ENCODE assay signal across 18 cellular contexts in the genomic region with DNA sequence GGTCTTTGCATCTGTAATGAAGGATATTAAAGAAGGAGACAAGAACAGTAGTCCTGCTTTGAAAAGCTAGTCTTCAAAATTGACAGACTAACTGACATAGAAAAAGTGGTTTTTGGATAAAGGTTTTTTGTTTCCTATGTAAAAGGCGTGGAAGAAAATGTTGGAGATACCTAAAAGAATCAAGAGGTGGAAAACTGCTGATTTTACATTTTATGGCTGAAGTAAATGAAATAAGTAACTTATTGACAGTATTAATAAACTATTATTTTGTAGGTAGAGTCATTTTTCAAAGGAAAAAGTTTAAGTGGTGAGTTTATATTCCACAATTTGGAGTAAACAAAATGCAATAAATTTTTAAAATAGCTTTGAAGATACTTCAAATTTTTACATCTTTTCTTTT. TPM values are rescaled to one million over a fixed set of nuclear protein-coding genes. Genes with fewer than 3 reads are reported as not detected.
DNase-seq lines count a peak whose midpoint lies in the region; ATAC-seq, FAIRE-seq and TF ChIP-seq lines count a peak whose summit lies in the region.
"Had no signal": no experiment of that assay in that cellular context is flagged by ENCODE, and none has a peak within 500 bp of the region (broad histone marks: within the 10 kb centered on the region; RNA-seq: fewer than 3 reads in every experiment).

No MANE protein-coding gene starts in this region.

- no peaks in the 10 kb centered on the region for H3K79me2 ChIP-seq in HepG2 (ENCODE audit: insufficient read depth, low read length)

- H3K79me1 ChIP-seq in IMR-90 (ENCODE audit: low read depth in 1 of 2, low read length in 2 of 2), result no peaks in the 10 kb centered on the region

- H3K4me2 ChIP-seq in HepG2 (ENCODE audit: low read depth, low read length), result no peak overlapping the region
- H3K4me2 ChIP-seq in IMR-90 (ENCODE audit: low read depth, low read length), result no peak overlapping the region

- H3K4me3 ChIP-seq in HepG2 (replicated peaks in 1 of 3; ENCODE audit: insufficient read depth in 1 of 3, low read depth in 2 of 3, low read length in 3 of 3) (no peak overlapping the region), right lobe of liver (no peak overlapping the region), IMR-90 (ENCODE audit: insufficient read depth, low read depth, low read length) (no peak overlapping the region), kidney (ENCODE audit: low read length in 2 of 2) (no peak overlapping the region), WERI-Rb-1 (ENCODE audit: low read depth, low read length) (no peak overlapping the region)

- H4K20me1 ChIP-seq in HepG2 (ENCODE audit: insufficient read depth, low read length) (no peaks in the 10 kb centered on the region), IMR-90 (ENCODE audit: insufficient read depth, low read length) (no peaks in the 10 kb centered on the region)

- H3K23ac ChIP-seq in IMR-90 (ENCODE audit: low read depth, low read length), result no peak overlapping the region

- H3K9me3 Mint-ChIP-seq in stimulated activated effector memory CD8-positive, alpha-beta T cell treated with anti-CD3 and anti-CD28 coated beads, Interleukin-12 subunit alpha, Interleukin-12 subunit beta, amount 100 ng/mL, for 72 hours, result no peaks in the 10 kb centered on the region
- H3K9me3 Mint-ChIP-seq: CD4-positive, alpha-beta memory T cell had no signal

- no peak overlapping the region for H2AK9ac ChIP-seq in IMR-90 (replicated peaks; ENCODE audit: low read depth, low read length, poor library complexity)

- dilution Hi-C loops in IMR-90 (cut with HindIII; ENCODE audit: low sequenced_read_pairs, unreplicated experiment), result no loop called here

- no peak for TF ChIP-seq RAD21 in HepG2 (CRISPR knock-in tag; IDR thresholded peaks at IDR 0.05)
- no peak for TF ChIP-seq RAD21 in IMR-90 (IDR thresholded peaks at IDR 0.05; ENCODE audit: low read length)

- FAIRE-seq in HepG2 (lab: Jason Lieb, UNC) (no peak), kidney (lab: Jason Lieb, UNC) (peak; percentile 15)
- FAIRE-seq: GM12892, GM18507 had no signal

- no peak overlapping the region for H2BK20ac ChIP-seq in IMR-90 (ENCODE audit: low read depth, low read length)

- H3K4me1 ChIP-seq in HepG2 (ENCODE audit: insufficient read depth, low read length) (no peaks in the 10 kb centered on the region), right lobe of liver (no peaks in the 10 kb centered on the region), IMR-90 (ENCODE audit: control insufficient read depth, insufficient read depth, low read length) (no peaks in the 10 kb centered on the region), kidney (ENCODE audit: control insufficient read depth in 1 of 2, insufficient read depth in 1 of 2, low read depth in 1 of 2, low read length in 2 of 2) (no peaks in the 10 kb centered on the region)

- TF ChIP-seq CTCF in HepG2 (CRISPR knock-in tag; IDR thresholded peaks at IDR 0.05) (no peak), right lobe of liver (IDR thresholded peaks at IDR 0.05) (no peak), IMR-90 (conservative IDR thresholded peaks at IDR 0.05; ENCODE audit: low read depth, low read length) (no peak), kidney (IDR thresholded peaks at IDR 0.05; ENCODE audit: borderline replicate concordance, extremely low read depth, insufficient read depth) (no peak), WERI-Rb-1 (IDR thresholded peaks at IDR 0.05; ENCODE audit: low read depth, low read length) (no peak)

- no peak overlapping the region for H2BK5ac ChIP-seq in IMR-90 (ENCODE audit: low read depth, low read length, poor library complexity, severe bottlenecking)

- CTCF ChIA-PET in HepG2 (lab: Yijun Ruan, JAX; ENCODE audit: low intra/inter-chr PET ratio, low total read pairs) (no interaction called here), IMR-90 (lab: Yijun Ruan, JAX) (no interaction called here)

- H3K36me3 Mint-ChIP-seq in stimulated activated effector memory CD8-positive, alpha-beta T cell treated with anti-CD3 and anti-CD28 coated beads, Interleukin-12 subunit alpha, Interleukin-12 subunit beta, amount 100 ng/mL, for 72 hours, result no peaks in the 10 kb centered on the region
- H3K36me3 Mint-ChIP-seq: CD4-positive, alpha-beta memory T cell had no signal

- H3K36me3 ChIP-seq in HepG2 (replicated peaks in 1 of 2; ENCODE audit: control insufficient read depth in 1 of 2, insufficient read depth in 2 of 2, low read length in 2 of 2), result peaks cover 0 to 3% of the 10 kb centered on the region in 2 experiments; a peak in 2 of 5 replicates
- peaks cover 0 to 10% (median 0%) of the 10 kb centered on the region in 4 donors for H3K36me3 ChIP-seq in right lobe of liver
- peaks cover 1% of the 10 kb centered on the region for H3K36me3 ChIP-seq in IMR-90 (ENCODE audit: control insufficient read depth, insufficient read depth, low read length)
- H3K36me3 ChIP-seq in kidney (ENCODE audit: control insufficient read depth in 1 of 2, insufficient read depth in 2 of 2, low read length in 2 of 2), result peaks cover 0 to 8% of the 10 kb centered on the region in 2 donors
- no peaks in the 10 kb centered on the region; the same call in 1 of the 2 replicates for H3K36me3 ChIP-seq in WERI-Rb-1

- H3K9ac ChIP-seq in HepG2 (ENCODE audit: insufficient read depth, low read depth, low read length) (no peak overlapping the region), IMR-90 (ENCODE audit: low read depth, low read length) (no peak overlapping the region), kidney (ENCODE audit: low read length in 2 of 2) (no peak overlapping the region)

- H3K4ac ChIP-seq in IMR-90 (ENCODE audit: low read depth, low read length), result no peak overlapping the region

- no peaks in the 10 kb centered on the region for H3K4me1 Mint-ChIP-seq in stimulated activated effector memory CD8-positive, alpha-beta T cell treated with anti-CD3 and anti-CD28 coated beads, Interleukin-12 subunit alpha, Interleukin-12 subunit beta, amount 100 ng/mL, for 72 hours
- H3K4me1 Mint-ChIP-seq: CD4-positive, alpha-beta memory T cell had no signal

- H3K27ac Mint-ChIP-seq in stimulated activated effector memory CD8-positive, alpha-beta T cell treated with anti-CD3 and anti-CD28 coated beads, Interleukin-12 subunit alpha, Interleukin-12 subunit beta, amount 100 ng/mL, for 72 hours, result no peak overlapping the region
- H3K27ac Mint-ChIP-seq: CD4-positive, alpha-beta memory T cell had no signal

- no peaks in the 10 kb centered on the region for H3K27me3 ChIP-seq in HepG2 (ENCODE audit: control insufficient read depth in 1 of 2, insufficient read depth in 2 of 2, low read length in 2 of 2)
- H3K27me3 ChIP-seq in right lobe of liver, result no peaks in the 10 kb centered on the region
- no peaks in the 10 kb centered on the region for H3K27me3 ChIP-seq in IMR-90 (ENCODE audit: control insufficient read depth, insufficient read depth, low read length)
- H3K27me3 ChIP-seq in WERI-Rb-1 (ENCODE audit: insufficient read depth, low read depth, severe bottlenecking), result no peaks in the 10 kb centered on the region

- H2BK120ac ChIP-seq in IMR-90 (ENCODE audit: low read depth, low read length), result no peak overlapping the region

- no peak overlapping the region for H3K14ac ChIP-seq in IMR-90 (replicated peaks; ENCODE audit: low read depth, low read length)

- H4K91ac ChIP-seq in IMR-90 (ENCODE audit: insufficient read depth, low read depth, low read length), result no peak overlapping the region

- intact Hi-C loops in HepG2 (cut with micrococcal nuclease; ENCODE audit: unreplicated experiment) (no loop called here), right lobe of liver (cut with DNase I) (no loop called here), IMR-90 (cut with micrococcal nuclease) (no loop called here), kidney (cut with DNase I) (no loop called here)

- H2AK5ac ChIP-seq in IMR-90 (ENCODE audit: low read depth, low read length), result no peak overlapping the region

- H3K27ac ChIP-seq in HepG2 (ENCODE audit: extremely low read length, insufficient read depth, low read length) (no peak overlapping the region), right lobe of liver (no peak overlapping the region), IMR-90 (ENCODE audit: insufficient read depth, low read length) (no peak overlapping the region), kidney (ENCODE audit: low read depth in 2 of 2, low read length in 2 of 2) (no peak overlapping the region), WERI-Rb-1 (no peak overlapping the region)
- H3K27ac ChIP-seq: 22Rv1 had no signal

- H4K8ac ChIP-seq in IMR-90 (ENCODE audit: low read depth in 2 of 2, low read length in 2 of 2), result no peak overlapping the region

- H3K9me3 ChIP-seq in HepG2 (ENCODE audit: low read length), result no peaks in the 10 kb centered on the region
- no peaks in the 10 kb centered on the region for H3K9me3 ChIP-seq in right lobe of liver
- no peaks in the 10 kb centered on the region for H3K9me3 ChIP-seq in IMR-90 (ENCODE audit: control insufficient read depth, insufficient read depth, low read length)
- H3K9me3 ChIP-seq in kidney (ENCODE audit: control insufficient read depth in 1 of 2, low read length in 2 of 2), result no peaks in the 10 kb centered on the region
- H3K9me3 ChIP-seq in WERI-Rb-1 (ENCODE audit: severe bottlenecking), result no peaks in the 10 kb centered on the region

- no peak overlapping the region for H3K4me3 Mint-ChIP-seq in stimulated activated effector memory CD8-positive, alpha-beta T cell treated with anti-CD3 and anti-CD28 coated beads, Interleukin-12 subunit alpha, Interleukin-12 subunit beta, amount 100 ng/mL, for 72 hours
- H3K4me3 Mint-ChIP-seq: CD4-positive, alpha-beta memory T cell had no signal

- H2BK15ac ChIP-seq in IMR-90 (ENCODE audit: low read depth, low read length), result no peak overlapping the region

- no peak for TF ChIP-seq POLR2A in HepG2 (IDR thresholded peaks at IDR 0.05; ENCODE audit: insufficient read depth in 1 of 2, low read depth in 2 of 2, low read length in 2 of 2)
- no peak for TF ChIP-seq POLR2A in right lobe of liver (IDR thresholded peaks at IDR 0.05)
- TF ChIP-seq POLR2A in IMR-90 (IDR thresholded peaks at IDR 0.05; ENCODE audit: low read depth, low read length), result no peak

- POLR2A ChIA-PET in HepG2 (lab: Yijun Ruan, JAX), result no interaction called here
- POLR2A ChIA-PET in IMR-90 (lab: Charles Lee; ENCODE audit: unreplicated experiment), result no interaction called here

- H3K18ac ChIP-seq in IMR-90 (ENCODE audit: low read depth, low read length), result no peak overlapping the region

- H2AFZ ChIP-seq in HepG2 (ENCODE audit: low read length) (no peak overlapping the region), IMR-90 (replicated peaks; ENCODE audit: low read length, poor library complexity) (no peak overlapping the region)

- H3K9me1 ChIP-seq in IMR-90 (ENCODE audit: insufficient read depth, low read length), result no peaks in the 10 kb centered on the region

- TF ChIP-seq EP300 in HepG2 (IDR thresholded peaks at IDR 0.05; ENCODE audit: low read depth in 2 of 2, low read length in 2 of 2) (no peak), HepG2 (CRISPR knock-in tag; IDR thresholded peaks at IDR 0.05; ENCODE audit: borderline replicate concordance) (no peak)

- in situ Hi-C loops in HepG2 (cut with HindIII; ENCODE audit: extremely low pct_ligation_motif_present, low pct_unique_long_range_greater_than_20kb) (no loop called here), IMR-90 (cut with MboI; ENCODE audit: low sequenced_read_pairs) (no loop called here)

- 91% methylated on average over 1 of the region's 1 CpG for WGBS in HepG2 (ENCODE audit: low lambda C conversion rate)
- 83% methylated on average over 1 of the region's 1 CpG for WGBS in right lobe of liver (ENCODE audit: insufficient coverage, low coverage, low lambda C conversion rate, missing lambda C conversion rate)
- WGBS in IMR-90 (ENCODE audit: extremely low coverage in 2 of 2, insufficient read length in 1 of 2), 2 experiments, result 100% methylated on average over 1 of the region's 1 CpG; no CpG with 5 or more reads in 1 of the 2 experiments

- DNase-seq in HepG2 (ENCODE audit: low spot score) (no peak), right lobe of liver (no peak), IMR-90 (no peak), kidney (no peak), WERI-Rb-1 (no peak)
- DNase-seq in stimulated activated effector memory CD8-positive, alpha-beta T cell treated with anti-CD3 and anti-CD28 coated beads, Interleukin-12 subunit alpha, Interleukin-12 subunit beta, amount 100 ng/mL, for 72 hours (ENCODE audit: low spot score in 2 of 2), result no peak
- DNase-seq: C1 segment of cervical spinal cord; Calu3; CD4-positive, alpha-beta memory T cell; COR-L47; DMS53; DMS79 treated with DMSO at 0.1 percent for 48 hours; GOT3; H7; HCEC 1CT had no signal

- H4K5ac ChIP-seq in IMR-90 (ENCODE audit: low read depth, low read length), result no peak overlapping the region

- no peak overlapping the region for H3K56ac ChIP-seq in IMR-90 (ENCODE audit: extremely low read depth, insufficient read depth, low read length)

- no TSS peak for BruUV-seq in HepG2 (replicated peaks; lab: Mats Ljungman, UMichigan)
- no TSS peak for BruUV-seq in IMR-90 (replicated peaks; lab: Mats Ljungman, UMichigan)

- ATAC-seq in HepG2 (no peak), right lobe of liver (no peak), IMR-90 (ENCODE audit: low read depth) (no peak)
- no peak for ATAC-seq in stimulated activated effector memory CD8-positive, alpha-beta T cell treated with anti-CD3 and anti-CD28 coated beads, Interleukin-12 subunit alpha, Interleukin-12 subunit beta, amount 100 ng/mL, for 72 hours

RNA-seq across cellular contexts. Expression of a gene that starts 12.6 kb away (rescaled TPM):
- 84.6 and 140 TPM in 2 replicates for total RNA-seq in HepG2 (2016; rRNA removed; fragmentation: Illumina TruSeq; extraction: Trizol)
- 9.2 and 11.2 TPM in 2 replicates for total RNA-seq in HepG2 (2016; cell fraction: cytosol; rRNA removed; fragmentation: Illumina TruSeq; extraction: Trizol; ENCODE audit: low read depth)
- total RNA-seq in HepG2 (2016; cell fraction: insoluble cytoplasmic fraction; rRNA removed; fragmentation: Illumina TruSeq; extraction: Trizol), result 88.5 and 136 TPM in 2 replicates
- 17.9 and 20.9 TPM in 2 replicates for total RNA-seq in HepG2 (2016; cell fraction: membrane; rRNA removed; fragmentation: Illumina TruSeq; extraction: Trizol)
- 129 and 150 TPM in 2 replicates for total RNA-seq in HepG2 (2016; cell fraction: nucleus; rRNA removed; fragmentation: Illumina TruSeq; extraction: Trizol)
- 16.0 and 22.6 TPM in 2 replicates for polyA plus RNA-seq in HepG2 (2011; rRNA removed)
- 10.1 and 10.8 TPM in 2 replicates for polyA plus RNA-seq in HepG2 (2011; cell fraction: cytosol; rRNA removed)
- 25.9 and 33.8 TPM in 2 replicates for polyA plus RNA-seq in HepG2 (2011; cell fraction: nucleus; rRNA removed)
- 8.2 and 11.9 TPM in 2 replicates for polyA plus RNA-seq in HepG2 (2012)
- 1.6 and 1.7 TPM in 2 replicates for polyA plus RNA-seq in HepG2 (2016; cell fraction: cytosol; fragmentation: Illumina TruSeq; extraction: Trizol; ENCODE audit: low read depth)
- polyA plus RNA-seq in HepG2 (2016; cell fraction: insoluble cytoplasmic fraction; fragmentation: Illumina TruSeq; extraction: Trizol; ENCODE audit: low read depth), result 56.9 and 62.1 TPM in 2 replicates
- 7.1 and 7.9 TPM in 2 replicates for polyA plus RNA-seq in HepG2 (2016; cell fraction: membrane; fragmentation: Illumina TruSeq; extraction: Trizol; ENCODE audit: low read depth)
- 90.9 and 98.6 TPM in 2 replicates for polyA plus RNA-seq in HepG2 (2016; cell fraction: nucleus; fragmentation: Illumina TruSeq; extraction: Trizol; ENCODE audit: insufficient read depth, low read depth)
- polyA minus RNA-seq in HepG2 (2011; rRNA and poly(A)+ RNA removed; ENCODE audit: low replicate concordance), result 16.3 and 52.7 TPM in 2 replicates
- 20.2 and 25.1 TPM in 2 replicates for polyA minus RNA-seq in HepG2 (2011; cell fraction: cytosol; rRNA and poly(A)+ RNA removed)
- polyA minus RNA-seq in HepG2 (2011; cell fraction: nucleus; rRNA and poly(A)+ RNA removed), result 64.5 and 94.2 TPM in 2 replicates
- total RNA-seq in right lobe of liver, result 10 to 100 TPM in 2 of 6 experiments, 1 to 10 TPM in 4; 1.3 to 12.8 (median 3.3) TPM
- total RNA-seq in IMR-90 (2012; rRNA removed), result 29.8 and 65.8 TPM in 2 replicates
- polyA plus RNA-seq in IMR-90 (2012; rRNA removed), result 13.5 and 15.9 TPM in 2 replicates
- polyA plus RNA-seq in IMR-90 (2012; cell fraction: cytosol; rRNA removed), result 4.2 and 13.4 TPM in 2 replicates
- 9.8 and 21.6 TPM in 2 replicates for polyA plus RNA-seq in IMR-90 (2012; cell fraction: nucleus; rRNA removed; ENCODE audit: low replicate concordance)
- total RNA-seq in kidney, result 13.5 TPM
- 1.6 TPM for polyA plus RNA-seq in kidney (ENCODE audit: insufficient read depth, low read depth, low replicate concordance)
